ENCODE assay signal across 1 cellular context in genomic region chr12:57619434-57620244, GRCh38.
A peak's percentile ranks its signal among the peaks of the same experiment; 100 is the strongest.
TF ChIP-seq lines count a peak whose summit lies in the region.

No MANE protein-coding gene starts in this region.

TF ChIP-seq in H1, 55 proteins besides CTCF, POLR2A, EP300 and RAD21:
- TF ChIP-seq TEAD4 (IDR thresholded peaks at IDR 0.05; ENCODE audit: low read depth, low read length) (no peak), KDM5A (IDR thresholded peaks at IDR 0.05; ENCODE audit: low read length) (no peak), RNF2 (IDR thresholded peaks at IDR 0.05; ENCODE audit: borderline replicate concordance, low read depth, low read length, missing control alignments, poor library complexity, severe bottlenecking) (peak; percentile 71), PHF8 (conservative IDR thresholded peaks at IDR 0.05; ENCODE audit: low read depth, low read length) (no peak), MAX (IDR thresholded peaks at IDR 0.05) (peak; percentile 55), EZH2 (IDR thresholded peaks at IDR 0.05; ENCODE audit: low read depth, low read length, severe bottlenecking) (peak; percentile 91), KDM4A (IDR thresholded peaks at IDR 0.05; ENCODE audit: low read depth, low read length, severe bottlenecking) (peak; percentile 50), ASH2L (IDR thresholded peaks at IDR 0.05; ENCODE audit: low read length) (no peak), TBP (IDR thresholded peaks at IDR 0.05; ENCODE audit: low read depth, low read length) (peak; percentile 14; the same call in 1 of the 2 replicates), SUZ12 (IDR thresholded peaks at IDR 0.05; ENCODE audit: low read length) (peak; percentile 83), TAF1 (IDR thresholded peaks at IDR 0.05; ENCODE audit: low read depth, low read length) (0 out of 2 replicates have a peak, but pooled peaks have one; percentile 7)
- TF ChIP-seq, protein P1, sequence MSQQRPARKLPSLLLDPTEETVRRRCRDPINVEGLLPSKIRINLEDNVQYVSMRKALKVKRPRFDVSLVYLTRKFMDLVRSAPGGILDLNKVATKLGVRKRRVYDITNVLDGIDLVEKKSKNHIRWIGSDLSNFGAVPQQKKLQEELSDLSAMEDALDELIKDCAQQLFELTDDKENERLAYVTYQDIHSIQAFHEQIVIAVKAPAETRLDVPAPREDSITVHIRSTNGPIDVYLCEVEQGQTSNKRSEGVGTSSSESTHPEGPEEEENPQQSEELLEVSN (IDR thresholded peaks at IDR 0.05), result peak; percentile 53
- TF ChIP-seq, protein P2, sequence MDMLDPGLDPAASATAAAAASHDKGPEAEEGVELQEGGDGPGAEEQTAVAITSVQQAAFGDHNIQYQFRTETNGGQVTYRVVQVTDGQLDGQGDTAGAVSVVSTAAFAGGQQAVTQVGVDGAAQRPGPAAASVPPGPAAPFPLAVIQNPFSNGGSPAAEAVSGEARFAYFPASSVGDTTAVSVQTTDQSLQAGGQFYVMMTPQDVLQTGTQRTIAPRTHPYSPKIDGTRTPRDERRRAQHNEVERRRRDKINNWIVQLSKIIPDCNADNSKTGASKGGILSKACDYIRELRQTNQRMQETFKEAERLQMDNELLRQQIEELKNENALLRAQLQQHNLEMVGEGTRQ (IDR thresholded peaks at IDR 0.05; ENCODE audit: low read length), result no peak
